In the genomic region with DNA sequence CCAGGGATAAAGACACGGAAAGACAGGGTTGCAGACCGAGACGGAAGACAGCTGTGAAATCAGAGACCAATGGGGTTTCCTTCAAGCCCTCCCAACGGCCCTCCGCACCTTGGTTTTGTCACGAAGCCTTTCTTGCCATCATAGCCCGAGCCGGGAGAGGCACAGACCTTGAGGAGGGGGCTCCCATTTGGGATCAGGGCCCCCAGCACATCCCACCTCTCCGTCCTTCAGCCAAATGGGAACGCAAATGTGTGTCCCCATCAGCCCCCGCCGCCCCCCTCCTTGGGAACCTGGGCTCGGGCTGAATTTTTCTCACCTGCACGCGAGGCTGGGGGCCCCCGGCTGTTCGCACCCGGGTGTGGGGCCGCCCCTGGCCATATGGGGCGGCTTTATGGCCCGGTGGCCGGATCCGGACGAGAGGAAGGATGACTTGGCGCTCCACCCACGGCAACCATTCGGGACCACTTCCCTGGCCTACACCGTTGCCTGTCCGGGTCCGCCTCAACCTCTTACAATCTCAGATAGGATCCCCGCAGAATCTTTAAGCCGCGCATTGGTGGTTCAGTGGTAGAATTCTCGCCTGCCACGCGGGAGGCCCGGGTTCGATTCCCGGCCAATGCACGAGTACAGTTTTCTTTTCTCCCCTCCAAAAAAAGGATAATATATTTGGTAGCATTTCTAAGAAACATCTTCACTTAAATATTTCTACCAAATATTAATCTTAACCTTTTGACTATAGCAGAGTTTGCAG, we compare ENCODE assay signal across 8 cellular contexts. TPM values are rescaled to one million over a fixed set of nuclear protein-coding genes. Genes with fewer than 3 reads are reported as not detected.
DNase-seq lines count a peak whose midpoint lies in the region; ATAC-seq and TF ChIP-seq lines count a peak whose summit lies in the region.

No MANE protein-coding gene starts in this region.

- H3K9ac ChIP-seq in fibroblast of lung (ENCODE audit: insufficient read depth, low read length), result peak overlapping the region; percentile 25

- H4K20me1 ChIP-seq in fibroblast of lung (ENCODE audit: control insufficient read depth, extremely low read depth, insufficient read depth, low read length), result no peaks in the 10 kb centered on the region

- no peaks in the 10 kb centered on the region for H3K79me2 ChIP-seq in fibroblast of lung (ENCODE audit: control insufficient read depth, insufficient read depth, low read length)

- TF ChIP-seq CTCF in C4-2B (conservative IDR thresholded peaks at IDR 0.05) (no peak), Peyer's patch (IDR thresholded peaks at IDR 0.05) (no peak), fibroblast of lung (conservative IDR thresholded peaks at IDR 0.05 in 1 of 2, IDR thresholded peaks at IDR 0.05 in 1 of 2; ENCODE audit: low read depth in 1 of 2, low read length in 2 of 2) (no peak)

- H3K4me3 ChIP-seq in Peyer's patch, result peak overlapping the region; percentile 51 to 75 (median 70)
- peak overlapping the region; percentile 65 to 90 (median 78) for H3K4me3 ChIP-seq in fibroblast of lung (replicated peaks in 1 of 4; ENCODE audit: control extremely low read depth in 1 of 4, insufficient read depth in 1 of 4, low read depth in 3 of 4, low read length in 4 of 4)

- no peak overlapping the region for H2AFZ ChIP-seq in fibroblast of lung (ENCODE audit: low read length)

- no peak for TF ChIP-seq POLR2A in Peyer's patch (IDR thresholded peaks at IDR 0.05)

- POLR2A ChIA-PET in naive thymus-derived CD8-positive, alpha-beta T cell (lab: Charles Lee), result interaction anchor here (0.5 to 4.0 kb wide), 11 partner anchors 13 to 257 kb away, joined by 3 to 27 read pairs (median 5); a partner anchor contains a TSS

- peak overlapping the region; percentile 94 for H3K4me2 ChIP-seq in fibroblast of lung (ENCODE audit: extremely low read depth, insufficient read depth, low read length)

- H3K4me3 Mint-ChIP-seq in activated T-cell treated with anti-CD3 and anti-CD28 coated beads, Interleukin-2, amount 50 U/mL, for 72 hours, result peak overlapping the region; percentile 83 to 88
- peak overlapping the region; percentile 87 to 97 (median 94) for H3K4me3 Mint-ChIP-seq in naive thymus-derived CD8-positive, alpha-beta T cell
- H3K4me3 Mint-ChIP-seq in stimulated activated memory B cell treated with anti-CD40 and anti-IgM and Interleukin-4, amounts not matched to agents 10 μg/mL and 1 μg/mL and 100 μg/mL, for 72 hours, result peak overlapping the region; percentile 83

- peaks cover 54% of the 10 kb centered on the region for H3K4me1 Mint-ChIP-seq in activated T-cell treated with anti-CD3 and anti-CD28 coated beads, Interleukin-2, amount 50 U/mL, for 72 hours (ENCODE audit: low read depth)
- H3K4me1 Mint-ChIP-seq in naive thymus-derived CD8-positive, alpha-beta T cell, result peaks cover 41 to 63% (median 54%) of the 10 kb centered on the region in 4 donors
- H3K4me1 Mint-ChIP-seq in stimulated activated memory B cell treated with anti-CD40 and anti-IgM and Interleukin-4, amounts not matched to agents 10 μg/mL and 1 μg/mL and 100 μg/mL, for 72 hours, result peaks cover 63% of the 10 kb centered on the region

- H3K4me1 ChIP-seq in Peyer's patch (peaks cover 3 to 62% (median 50%) of the 10 kb centered on the region in 4 donors), fibroblast of lung (ENCODE audit: control insufficient read depth, extremely low read depth, insufficient read depth, low read length) (peaks cover 5% of the 10 kb centered on the region)

- H3K27me3 Mint-ChIP-seq in activated T-cell treated with anti-CD3 and anti-CD28 coated beads, Interleukin-2, amount 50 U/mL, for 72 hours (ENCODE audit: low read depth), result peaks cover 25% of the 10 kb centered on the region
- H3K27me3 Mint-ChIP-seq in naive thymus-derived CD8-positive, alpha-beta T cell, result peaks cover 0 to 40% (median 26%) of the 10 kb centered on the region in 5 donors
- peaks cover 82% of the 10 kb centered on the region for H3K27me3 Mint-ChIP-seq in stimulated activated memory B cell treated with anti-CD40 and anti-IgM and Interleukin-4, amounts not matched to agents 10 μg/mL and 1 μg/mL and 100 μg/mL, for 72 hours

- H3K9me3 Mint-ChIP-seq in activated T-cell treated with anti-CD3 and anti-CD28 coated beads, Interleukin-2, amount 50 U/mL, for 72 hours, result no peaks in the 10 kb centered on the region
- H3K9me3 Mint-ChIP-seq in naive thymus-derived CD8-positive, alpha-beta T cell, result peaks cover 0 to 8% (median 0%) of the 10 kb centered on the region in 9 donors
- H3K9me3 Mint-ChIP-seq in stimulated activated memory B cell treated with anti-CD40 and anti-IgM and Interleukin-4, amounts not matched to agents 10 μg/mL and 1 μg/mL and 100 μg/mL, for 72 hours, result no peaks in the 10 kb centered on the region

- H3K27ac ChIP-seq in C4-2B, result peak overlapping the region; percentile 31
- peak overlapping the region in 2 of 4 donors; percentile 0 to 73 for H3K27ac ChIP-seq in Peyer's patch
- no peak overlapping the region for H3K27ac ChIP-seq in fibroblast of lung (ENCODE audit: insufficient read depth, low read length)

- peak overlapping the region; percentile 98 for H3K27ac Mint-ChIP-seq in activated T-cell treated with anti-CD3 and anti-CD28 coated beads, Interleukin-2, amount 50 U/mL, for 72 hours
- H3K27ac Mint-ChIP-seq in naive thymus-derived CD8-positive, alpha-beta T cell, result peak overlapping the region in 9 of 10 donors; percentile 72 to 100 (median 87)
- peak overlapping the region; percentile 75 for H3K27ac Mint-ChIP-seq in stimulated activated memory B cell treated with anti-CD40 and anti-IgM and Interleukin-4, amounts not matched to agents 10 μg/mL and 1 μg/mL and 100 μg/mL, for 72 hours

- H3K36me3 Mint-ChIP-seq in activated T-cell treated with anti-CD3 and anti-CD28 coated beads, Interleukin-2, amount 50 U/mL, for 72 hours (ENCODE audit: insufficient read depth in 2 of 2), result peaks cover 3 to 12% of the 10 kb centered on the region in 2 donors
- peaks cover 0 to 4% (median 0%) of the 10 kb centered on the region in 3 donors for H3K36me3 Mint-ChIP-seq in naive thymus-derived CD8-positive, alpha-beta T cell
- no peaks in the 10 kb centered on the region for H3K36me3 Mint-ChIP-seq in stimulated activated memory B cell treated with anti-CD40 and anti-IgM and Interleukin-4, amounts not matched to agents 10 μg/mL and 1 μg/mL and 100 μg/mL, for 72 hours

- H3K27me3 ChIP-seq in Peyer's patch (peaks cover 0 to 35% of the 10 kb centered on the region in 2 donors), fibroblast of lung (ENCODE audit: control insufficient read depth, insufficient read depth, low read length) (no peaks in the 10 kb centered on the region)

- DNase-seq in Peyer's patch (peak; percentile 81 to 93 (median 86)), fibroblast of lung (ENCODE audit: low read depth in 2 of 2) (peak; percentile 43 to 72)
- peak; percentile 82 to 91 for DNase-seq in activated T-cell treated with anti-CD3 and anti-CD28 coated beads, Interleukin-2, amount 50 U/mL, for 72 hours
- DNase-seq in naive thymus-derived CD8-positive, alpha-beta T cell, result peak; percentile 76 to 99 (median 90)

- ATAC-seq in HG02759 (IDR thresholded peaks at IDR 0.05; ENCODE audit: unreplicated experiment), result peak; percentile 28
- ATAC-seq in activated T-cell treated with anti-CD3 and anti-CD28 coated beads, Interleukin-2, amount 50 U/mL, for 72 hours (replicated peaks in 1 of 2), result peak; percentile 26 to 29
- peak; percentile 39 to 50 for ATAC-seq in naive thymus-derived CD8-positive, alpha-beta T cell
- peak; percentile 59 for ATAC-seq in stimulated activated memory B cell treated with anti-CD40 and anti-IgM and Interleukin-4, amounts not matched to agents 10 μg/mL and 1 μg/mL and 100 μg/mL, for 72 hours
- no peak for ATAC-seq in HG03095 (IDR thresholded peaks at IDR 0.05; ENCODE audit: unreplicated experiment)

- no peaks in the 10 kb centered on the region for H3K36me3 ChIP-seq in Peyer's patch
- no peaks in the 10 kb centered on the region for H3K36me3 ChIP-seq in fibroblast of lung (ENCODE audit: control insufficient read depth, insufficient read depth, low read length)

- H3K9me3 ChIP-seq in Peyer's patch (no peaks in the 10 kb centered on the region), fibroblast of lung (ENCODE audit: control insufficient read depth, insufficient read depth, low read depth, low read length) (no peaks in the 10 kb centered on the region)

RNA-seq across cellular contexts. Expression of a gene that starts 1.5 kb away (rescaled TPM):
- total RNA-seq in Peyer's patch (not detected), fibroblast of lung (under 0.01 TPM in 1 of 2 replicates, not detected in the other)
- 1 to 10 TPM; 1.5 to 4.3 TPM for total RNA-seq in activated T-cell treated with anti-CD3 and anti-CD28 coated beads, Interleukin-2, amount 50 U/mL, for 72 hours
- polyA plus RNA-seq in fibroblast of lung, result not detected in 2 replicates
- polyA plus RNA-seq in fibroblast of lung (2012), result not detected in 2 replicates
- not detected in 2 replicates for polyA minus RNA-seq in fibroblast of lung (ENCODE audit: low replicate concordance)
- under 1 TPM in 1 of 2 experiments, not detected in 1; 0.30 TPM for total RNA-seq in naive thymus-derived CD8-positive, alpha-beta T cell
- polyA plus RNA-seq in naive thymus-derived CD8-positive, alpha-beta T cell, result not detected

RNA-seq across cellular contexts. Expression of a gene that starts 7.1 kb away (rescaled TPM):
- total RNA-seq in Peyer's patch, result not detected
- not detected for total RNA-seq in activated T-cell treated with anti-CD3 and anti-CD28 coated beads, Interleukin-2, amount 50 U/mL, for 72 hours
- total RNA-seq in fibroblast of lung, result not detected in 2 replicates
- 0.01 and 0.03 TPM in 2 replicates for polyA plus RNA-seq in fibroblast of lung
- not detected in 2 replicates for polyA plus RNA-seq in fibroblast of lung (2012)
- polyA minus RNA-seq in fibroblast of lung (ENCODE audit: low replicate concordance), result not detected in 2 replicates
- under 1 TPM; 0.18 to 0.52 TPM for total RNA-seq in naive thymus-derived CD8-positive, alpha-beta T cell
- under 1 TPM in 1 of 3 donors, not detected in 2; 0.13 TPM for polyA plus RNA-seq in naive thymus-derived CD8-positive, alpha-beta T cell

RNA-seq across cellular contexts. Expression of a gene that starts 26.8 kb away (rescaled TPM):
- total RNA-seq in Peyer's patch (100 to 1,000 TPM in 3 of 4 donors, 10 to 100 TPM in 1; 67.6 to 143 (median 119) TPM), fibroblast of lung (3.1 and 6.9 TPM in 2 replicates)
- 10 to 100 TPM; 58.2 to 78.5 TPM for total RNA-seq in activated T-cell treated with anti-CD3 and anti-CD28 coated beads, Interleukin-2, amount 50 U/mL, for 72 hours
- polyA plus RNA-seq in fibroblast of lung, result 2.5 and 4.1 TPM in 2 replicates
- polyA plus RNA-seq in fibroblast of lung (2012), result 4.9 and 6.7 TPM in 2 replicates
- polyA minus RNA-seq in fibroblast of lung (ENCODE audit: low replicate concordance), result 50.9 and 72.7 TPM in 2 replicates
- total RNA-seq in naive thymus-derived CD8-positive, alpha-beta T cell, result 100 to 1,000 TPM; 148 to 153 TPM
- 10 to 100 TPM in 2 of 3 donors, 1 to 10 TPM in 1; 6.1 to 11.4 (median 10.7) TPM for polyA plus RNA-seq in naive thymus-derived CD8-positive, alpha-beta T cell

RNA-seq across cellular contexts. Expression of a gene that starts 37.4 kb away (rescaled TPM):
- total RNA-seq in Peyer's patch (10 to 100 TPM; 10.7 to 40.2 (median 32.4) TPM), fibroblast of lung (3.6 and 8.1 TPM in 2 replicates)
- total RNA-seq in activated T-cell treated with anti-CD3 and anti-CD28 coated beads, Interleukin-2, amount 50 U/mL, for 72 hours, result 10 to 100 TPM; 71.3 to 73.6 TPM
- 12.2 and 14.2 TPM in 2 replicates for polyA plus RNA-seq in fibroblast of lung
- polyA plus RNA-seq in fibroblast of lung (2012), result 25.6 and 29.3 TPM in 2 replicates
- 24.1 and 29.9 TPM in 2 replicates for polyA minus RNA-seq in fibroblast of lung (ENCODE audit: low replicate concordance)
- 100 to 1,000 TPM; 219 to 238 TPM for total RNA-seq in naive thymus-derived CD8-positive, alpha-beta T cell
- polyA plus RNA-seq in naive thymus-derived CD8-positive, alpha-beta T cell, result 10 to 100 TPM; 50.4 to 84.2 (median 64.4) TPM

RNA-seq across cellular contexts. Expression of a gene that starts 37.9 kb away (rescaled TPM):
- total RNA-seq in Peyer's patch (under 1 TPM in 1 of 4 donors, not detected in 3; 0.83 TPM), fibroblast of lung (not detected in 2 replicates)
- 1 to 10 TPM; 1.3 to 4.1 TPM for total RNA-seq in activated T-cell treated with anti-CD3 and anti-CD28 coated beads, Interleukin-2, amount 50 U/mL, for 72 hours
- polyA plus RNA-seq in fibroblast of lung, result not detected in 2 replicates
- not detected in 2 replicates for polyA plus RNA-seq in fibroblast of lung (2012)
- not detected in 2 replicates for polyA minus RNA-seq in fibroblast of lung (ENCODE audit: low replicate concordance)
- 1 to 10 TPM in 1 of 2 experiments, under 1 TPM in 1; 0.80 to 1.5 TPM for total RNA-seq in naive thymus-derived CD8-positive, alpha-beta T cell
- 1 to 10 TPM in 2 of 3 donors, under 1 TPM in 1; 0.82 to 2.3 (median 1.7) TPM for polyA plus RNA-seq in naive thymus-derived CD8-positive, alpha-beta T cell
